In the genomic region with DNA sequence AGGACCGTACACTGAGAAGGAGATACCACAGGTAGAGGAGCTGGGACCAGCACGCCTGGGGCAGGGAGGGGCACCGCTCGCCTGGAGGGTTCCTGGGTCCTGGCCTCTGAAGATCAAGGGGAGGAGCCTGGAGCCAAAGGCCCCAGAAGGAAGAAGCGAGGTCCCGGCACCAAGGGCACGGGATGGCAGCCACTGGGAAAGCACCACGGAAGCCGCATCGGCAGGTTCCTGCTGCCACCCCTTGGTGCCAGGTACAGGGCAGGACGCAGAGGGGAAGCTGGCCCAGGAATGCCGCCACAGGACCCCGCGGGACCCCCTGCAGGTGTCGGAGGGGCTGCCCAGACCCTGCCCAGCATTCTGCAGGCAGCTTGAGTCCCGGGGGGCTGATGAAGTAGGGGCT, we compare ENCODE assay signal across 26 cellular contexts. TPM values are rescaled to one million over a fixed set of nuclear protein-coding genes. Genes with fewer than 3 reads are reported as not detected.
"Had no signal": no experiment of that assay in that cellular context is flagged by ENCODE, and none has a peak within 500 bp of the region (broad histone marks: within the 10 kb centered on the region; RNA-seq: fewer than 3 reads in every experiment).

No MANE protein-coding gene starts in this region.

- H3K9me3 Mint-ChIP-seq: activated B cell treated with CpG ODN at 0.5 μM for 24 hours; activated T-cell treated with anti-CD3 and anti-CD28 coated beads, Interleukin-2, amount 50 U/mL, for 24 hours; activated T-helper 17 cell treated with anti-CD3 and anti-CD28 coated beads, Interleukin-2, amount 50 U/mL, for 72 hours had no signal

- H3K27ac ChIP-seq: ascending aorta, brain microvascular endothelial cell, pancreas, testis, uterus had no signal

- H3K36me3 ChIP-seq: ascending aorta, brain microvascular endothelial cell, pancreas, uterus had no signal

- H3K9me3 ChIP-seq: ascending aorta, pancreas, testis, uterus had no signal

- H3K4me1 Mint-ChIP-seq: activated B cell treated with CpG ODN at 0.5 μM for 24 hours had no signal

- H3K27ac Mint-ChIP-seq: activated B cell treated with CpG ODN at 0.5 μM for 24 hours; activated CD4-positive, alpha-beta T cell treated with anti-CD3 and anti-CD28 coated beads for 36 hours; activated T-cell treated with anti-CD3 and anti-CD28 coated beads, Interleukin-2, amount 50 U/mL, for 24 hours had no signal

- H3K4me3 ChIP-seq: ascending aorta, lung, pancreas, testis, uterus had no signal

- DNase-seq: activated B cell treated with CpG ODN at 0.5 μM for 24 hours; activated CD4-positive, alpha-beta T cell treated with anti-CD3 and anti-CD28 coated beads for 36 hours; activated CD4-positive, alpha-beta T cell treated with anti-CD3 and anti-CD28 coated beads, Interleukin-2, amount 50 U/mL, for 4 hours; activated CD8-positive, alpha-beta memory T cell treated with anti-CD3 and anti-CD28 coated beads, Interleukin-2, amount 50 U/mL, for 4 hours; brain microvascular endothelial cell; central memory CD4-positive, alpha-beta T cell; effector memory CD4-positive, alpha-beta T cell; foreskin melanocyte; hypothalamus; naive thymus-derived CD4-positive, alpha-beta T cell; stimulated activated CD4-positive, alpha-beta T cell treated with anti-CD3 and anti-CD28 coated beads, Interleukin-2, amount 100 ng/mL, for 48 hours; stimulated activated CD8-positive, alpha-beta memory T cell treated with anti-CD3 and anti-CD28 coated beads, Interleukin-4, amount 100 ng/mL, for 48 hours; stimulated activated naive CD4-positive, alpha-beta T cell; T1000; testis; trophoblast cell; uterus had no signal

- H3K4me1 ChIP-seq: ascending aorta, pancreas, testis, uterus had no signal

- H3K4me3 Mint-ChIP-seq: activated B cell treated with CpG ODN at 0.5 μM for 24 hours; activated CD4-positive, alpha-beta T cell treated with anti-CD3 and anti-CD28 coated beads for 36 hours; activated T-cell treated with anti-CD3 and anti-CD28 coated beads, Interleukin-2, amount 50 U/mL, for 24 hours; activated T-helper 17 cell treated with anti-CD3 and anti-CD28 coated beads, Interleukin-2, amount 50 U/mL, for 72 hours; naive thymus-derived CD4-positive, alpha-beta T cell had no signal

- H3K27me3 ChIP-seq: ascending aorta, brain microvascular endothelial cell, pancreas, testis, uterus had no signal

- ATAC-seq: esophagus mucosa, pancreas had no signal

RNA-seq across cellular contexts. Expression of a gene that starts 42.5 kb away (rescaled TPM):
- total RNA-seq: dermis microvascular lymphatic vessel endothelial cell, endothelial cell of umbilical vein, pulmonary artery endothelial cell had no signal
- polyA plus RNA-seq: endothelial cell of umbilical vein had no signal
